ENCODE assay signal across 8 cellular contexts in genomic region chr17:40803617-40804082, GRCh38. TPM values are rescaled to one million over a fixed set of nuclear protein-coding genes. Genes with fewer than 3 reads are reported as not detected.
A peak's percentile ranks its signal among the peaks of the same experiment; 100 is the strongest.
DNase-seq lines count a peak whose midpoint lies in the region; ATAC-seq and TF ChIP-seq lines count a peak whose summit lies in the region.

No MANE protein-coding gene starts in this region.

- H3K9me3 ChIP-seq in Peyer's patch (no peaks in the 10 kb centered on the region), neural cell (ENCODE audit: low read length) (no peaks in the 10 kb centered on the region)

- no peak overlapping the region for H2AFZ ChIP-seq in neural cell (ENCODE audit: low read depth, low read length)

- no peaks in the 10 kb centered on the region for H3K79me2 ChIP-seq in neural cell (replicated peaks; ENCODE audit: insufficient read depth, low read length)

- no peaks in the 10 kb centered on the region for H3F3A ChIP-seq in neural cell (ENCODE audit: insufficient read depth, low read length, poor library complexity, severe bottlenecking)

- H3K4me3 Mint-ChIP-seq in activated T-cell treated with anti-CD3 and anti-CD28 coated beads, Interleukin-2, amount 50 U/mL, for 24 hours: no peak overlapping the region
- H3K4me3 Mint-ChIP-seq in stimulated activated naive CD8-positive, alpha-beta T cell treated with anti-CD3 and anti-CD28 coated beads, Interleukin-15, amount 100 ng/mL, for 72 hours: no peak overlapping the region

- TF ChIP-seq RAD21 in neural cell (conservative IDR thresholded peaks at IDR 0.05): peak; percentile 85

- DNase-seq in ELF-1 (ENCODE audit: low read depth, low spot score) (peak; percentile 80), M059J (ENCODE audit: low read depth) (peak; percentile 70), Peyer's patch (peak; percentile 81 to 92 (median 86)), fibroblast of gingiva (ENCODE audit: low read depth) (peak; percentile 64)
- peak; percentile 83 for DNase-seq in activated T-cell treated with anti-CD3 and anti-CD28 coated beads, Interleukin-2, amount 50 U/mL, for 24 hours
- peak; percentile 71 to 78 for DNase-seq in stimulated activated naive CD8-positive, alpha-beta T cell treated with anti-CD3 and anti-CD28 coated beads, Interleukin-15, amount 100 ng/mL, for 72 hours

- ATAC-seq in stimulated activated naive CD8-positive, alpha-beta T cell treated with anti-CD3 and anti-CD28 coated beads, Interleukin-15, amount 100 ng/mL, for 72 hours: peak; percentile 92
- ATAC-seq in HG03432 (IDR thresholded peaks at IDR 0.05; ENCODE audit: unreplicated experiment): no peak

- H4K20me1 ChIP-seq in neural cell (ENCODE audit: insufficient read depth): no peaks in the 10 kb centered on the region

- no peak overlapping the region for H3K27ac Mint-ChIP-seq in activated T-cell treated with anti-CD3 and anti-CD28 coated beads, Interleukin-2, amount 50 U/mL, for 24 hours
- no peak overlapping the region for H3K27ac Mint-ChIP-seq in stimulated activated naive CD8-positive, alpha-beta T cell treated with anti-CD3 and anti-CD28 coated beads, Interleukin-15, amount 100 ng/mL, for 72 hours

- no peaks in the 10 kb centered on the region for H3K9me2 ChIP-seq in neural cell (ENCODE audit: insufficient read depth, low read length)

- H3K27me3 ChIP-seq in Peyer's patch (no peaks in the 10 kb centered on the region), neural cell (ENCODE audit: insufficient read depth, low read depth, low read length) (peaks cover 18% of the 10 kb centered on the region)

- H3K4me3 ChIP-seq in Peyer's patch (no peak overlapping the region), neural cell (ENCODE audit: low read length) (no peak overlapping the region)

- H3K36me3 ChIP-seq in Peyer's patch (no peaks in the 10 kb centered on the region), neural cell (ENCODE audit: insufficient read depth, low read length) (no peaks in the 10 kb centered on the region)

- no peak for TF ChIP-seq POLR2A in Peyer's patch (IDR thresholded peaks at IDR 0.05)

- H3K4me1 ChIP-seq in Peyer's patch: no peaks in the 10 kb centered on the region

- peaks cover 2% of the 10 kb centered on the region for H3K4me1 Mint-ChIP-seq in activated T-cell treated with anti-CD3 and anti-CD28 coated beads, Interleukin-2, amount 50 U/mL, for 24 hours (ENCODE audit: low read depth)
- H3K4me1 Mint-ChIP-seq in stimulated activated naive CD8-positive, alpha-beta T cell treated with anti-CD3 and anti-CD28 coated beads, Interleukin-15, amount 100 ng/mL, for 72 hours: no peaks in the 10 kb centered on the region

- H3K9ac ChIP-seq in neural cell (ENCODE audit: low read length): no peak overlapping the region

- H3K27ac ChIP-seq in Peyer's patch (no peak overlapping the region), neural cell (ENCODE audit: low read length) (no peak overlapping the region)

- H3K27me3 Mint-ChIP-seq in activated T-cell treated with anti-CD3 and anti-CD28 coated beads, Interleukin-2, amount 50 U/mL, for 24 hours: peaks cover 43% of the 10 kb centered on the region
- H3K27me3 Mint-ChIP-seq in stimulated activated naive CD8-positive, alpha-beta T cell treated with anti-CD3 and anti-CD28 coated beads, Interleukin-15, amount 100 ng/mL, for 72 hours: peaks cover 37% of the 10 kb centered on the region

- no peak overlapping the region for H3K4me2 ChIP-seq in neural cell (ENCODE audit: low read length)

- TF ChIP-seq CTCF in Peyer's patch (IDR thresholded peaks at IDR 0.05): peak; percentile 46 to 90 (median 84)
- peak; percentile 84 for TF ChIP-seq CTCF in neural cell (IDR thresholded peaks at IDR 0.05; ENCODE audit: poor library complexity, severe bottlenecking)

- H3K9me3 Mint-ChIP-seq in activated T-cell treated with anti-CD3 and anti-CD28 coated beads, Interleukin-2, amount 50 U/mL, for 24 hours: no peaks in the 10 kb centered on the region
- no peaks in the 10 kb centered on the region for H3K9me3 Mint-ChIP-seq in stimulated activated naive CD8-positive, alpha-beta T cell treated with anti-CD3 and anti-CD28 coated beads, Interleukin-15, amount 100 ng/mL, for 72 hours

- no peak for TF ChIP-seq EP300 in neural cell (conservative IDR thresholded peaks at IDR 0.05; ENCODE audit: poor library complexity, severe bottlenecking)

- no peaks in the 10 kb centered on the region for H3K36me3 Mint-ChIP-seq in activated T-cell treated with anti-CD3 and anti-CD28 coated beads, Interleukin-2, amount 50 U/mL, for 24 hours (ENCODE audit: low read depth)

TF ChIP-seq in neural cell, 6 proteins besides CTCF, POLR2A, EP300 and RAD21:
- TF ChIP-seq MXI1 (conservative IDR thresholded peaks at IDR 0.05; ENCODE audit: poor library complexity, severe bottlenecking): no peak
- TF ChIP-seq TAF1 (IDR thresholded peaks at IDR 0.05; ENCODE audit: low read depth): no peak
- TF ChIP-seq REST (IDR thresholded peaks at IDR 0.05; ENCODE audit: borderline replicate concordance): no peak
- TF ChIP-seq SMC3 (conservative IDR thresholded peaks at IDR 0.05; ENCODE audit: poor library complexity): peak; percentile 90
- no peak for TF ChIP-seq POLR2AphosphoS5 (IDR thresholded peaks at IDR 0.05)

RNA-seq across cellular contexts. Expression of gene KRT28, which starts 3.9 kb away (rescaled TPM):
- total RNA-seq in M059J (2014; rRNA removed; shearing (Covaris generic)): not detected in 2 replicates
- total RNA-seq in Peyer's patch: under 1 TPM in 1 of 4 donors, not detected in 3; 0.88 TPM
- not detected in 2 replicates for polyA plus RNA-seq in neural cell
- polyA minus RNA-seq in neural cell: not detected in 2 replicates

RNA-seq across cellular contexts. Expression of gene KRT10, which starts 18.8 kb away (rescaled TPM):
- 42.0 and 66.9 TPM in 2 replicates for total RNA-seq in M059J (2014; rRNA removed; shearing (Covaris generic))
- total RNA-seq in Peyer's patch: 10 to 100 TPM in 2 of 4 donors, 1 to 10 TPM in 2; 5.1 to 19.0 (median 8.1) TPM
- polyA plus RNA-seq in neural cell: 42.8 and 54.2 TPM in 2 replicates
- 5.1 and 12.4 TPM in 2 replicates for polyA minus RNA-seq in neural cell

RNA-seq across cellular contexts. Expression of gene KRT27, which starts 21.3 kb away (rescaled TPM):
- not detected in 2 replicates for total RNA-seq in M059J (2014; rRNA removed; shearing (Covaris generic))
- not detected for total RNA-seq in Peyer's patch
- polyA plus RNA-seq in neural cell: not detected in 2 replicates
- not detected in 2 replicates for polyA minus RNA-seq in neural cell

RNA-seq across cellular contexts. Expression of gene KRT26, which starts 31.6 kb away (rescaled TPM):
- total RNA-seq in M059J (2014; rRNA removed; shearing (Covaris generic)): not detected in 2 replicates
- total RNA-seq in Peyer's patch: not detected
- polyA plus RNA-seq in neural cell: not detected in 2 replicates
- polyA minus RNA-seq in neural cell: not detected in 2 replicates

RNA-seq across cellular contexts. Expression of gene KRT25, which starts 48.5 kb away (rescaled TPM):
- total RNA-seq in M059J (2014; rRNA removed; shearing (Covaris generic)): not detected in 2 replicates
- not detected for total RNA-seq in Peyer's patch
- polyA plus RNA-seq in neural cell: 0.19 and 0.56 TPM in 2 replicates
- not detected in 2 replicates for polyA minus RNA-seq in neural cell
